12 cellular contexts compared by ENCODE assay signal in genomic region chr20:32188376-32189122, GRCh38. TPM values are rescaled to one million over a fixed set of nuclear protein-coding genes. Genes with fewer than 3 reads are reported as not detected.
DNase-seq lines count a peak whose midpoint lies in the region; ATAC-seq, FAIRE-seq and TF ChIP-seq lines count a peak whose summit lies in the region.
"Had no signal": no experiment of that assay in that cellular context is flagged by ENCODE, and none has a peak within 500 bp of the region (broad histone marks: within the 10 kb centered on the region; RNA-seq: fewer than 3 reads in every experiment).

No MANE protein-coding gene starts in this region.

- H3K36me3 Mint-ChIP-seq in CD8-positive, alpha-beta T cell = no peaks in the 10 kb centered on the region
- no peaks in the 10 kb centered on the region for H3K36me3 Mint-ChIP-seq in T-cell

- H3K9me3 Mint-ChIP-seq in CD8-positive, alpha-beta T cell = no peaks in the 10 kb centered on the region
- no peaks in the 10 kb centered on the region for H3K9me3 Mint-ChIP-seq in T-cell

- H3K9ac ChIP-seq in endothelial cell of umbilical vein (replicated peaks; ENCODE audit: extremely low read depth, insufficient read depth, low read length) (no peak overlapping the region), parathyroid adenoma (no peak overlapping the region)

- POLR2A ChIA-PET in CD8-positive, alpha-beta T cell (lab: Charles Lee) = interaction anchor here (1.4 kb wide), 1 partner anchor 16 kb away, joined by 4 read pairs; no protein-coding TSS in a partner anchor
- POLR2A ChIA-PET in T-cell (lab: Charles Lee) = no interaction called here
- POLR2A ChIA-PET in endothelial cell of umbilical vein (lab: Charles Lee) = no interaction called here

- H2AFZ ChIP-seq in endothelial cell of umbilical vein (ENCODE audit: low read depth, low read length) = no peak overlapping the region
- H2AFZ ChIP-seq in parathyroid adenoma = no peak overlapping the region

- no peaks in the 10 kb centered on the region for H3K27me3 Mint-ChIP-seq in CD8-positive, alpha-beta T cell (ENCODE audit: low read depth)
- no peaks in the 10 kb centered on the region for H3K27me3 Mint-ChIP-seq in T-cell

- H3K4me1 ChIP-seq in CD8-positive, alpha-beta T cell (ENCODE audit: insufficient read depth, low read length) = peaks cover 17% of the 10 kb centered on the region
- H3K4me1 ChIP-seq in endothelial cell of umbilical vein (ENCODE audit: control insufficient read depth, extremely low read depth, insufficient read depth, low read length) (peaks cover 10% of the 10 kb centered on the region), parathyroid adenoma (peaks cover 17% of the 10 kb centered on the region)

- dilution Hi-C loops in endothelial cell of umbilical vein (cut with MboI; ENCODE audit: extremely low pct_ligation_motif_present, low sequenced_read_pairs) = no loop called here

- FAIRE-seq in endothelial cell of umbilical vein (lab: Jason Lieb, UNC) = no peak
- FAIRE-seq: D721Med, keratinocyte had no signal

- CTCF ChIA-PET in CD8-positive, alpha-beta T cell (lab: Charles Lee) = interaction anchor here (0.9 to 1.3 kb wide), 2 partner anchors 9 to 45 kb away, joined by 3 read pairs; no protein-coding TSS in a partner anchor
- CTCF ChIA-PET in T-cell (lab: Charles Lee) (no interaction called here), endothelial cell of umbilical vein (lab: Charles Lee) (no interaction called here)

- H3K27me3 ChIP-seq in CD8-positive, alpha-beta T cell (ENCODE audit: insufficient read depth, low read length) = no peaks in the 10 kb centered on the region
- H3K27me3 ChIP-seq in endothelial cell of umbilical vein (ENCODE audit: control insufficient read depth in 2 of 2, insufficient read depth in 2 of 2, low read length in 2 of 2) (no peaks in the 10 kb centered on the region), parathyroid adenoma (ENCODE audit: control insufficient read depth, insufficient read depth, low read length) (no peaks in the 10 kb centered on the region)

- intact Hi-C loops in CD8-positive, alpha-beta T cell (cut with DNase I, micrococcal nuclease) = no loop called here
- intact Hi-C loops in endothelial cell of umbilical vein (cut with micrococcal nuclease) = no loop called here

- no peaks in the 10 kb centered on the region for H3K79me2 ChIP-seq in endothelial cell of umbilical vein (ENCODE audit: control insufficient read depth, insufficient read depth, low read length)
- peaks cover 4% of the 10 kb centered on the region for H3K79me2 ChIP-seq in parathyroid adenoma

- no peak overlapping the region for H3K27ac ChIP-seq in CD8-positive, alpha-beta T cell (ENCODE audit: low read depth, low read length)
- H3K27ac ChIP-seq in endothelial cell of umbilical vein (ENCODE audit: insufficient read depth, low read depth, low read length) (no peak overlapping the region), parathyroid adenoma (peak overlapping the region; percentile 81)
- H3K27ac ChIP-seq: neutrophil had no signal

- no peak for TF ChIP-seq POLR2A in endothelial cell of umbilical vein (IDR thresholded peaks at IDR 0.05; ENCODE audit: low read depth, low read length)

- no peaks in the 10 kb centered on the region for H3K36me3 ChIP-seq in CD8-positive, alpha-beta T cell (ENCODE audit: insufficient read depth, low read length)
- H3K36me3 ChIP-seq in endothelial cell of umbilical vein (ENCODE audit: control insufficient read depth in 2 of 2, extremely low read depth in 1 of 2, insufficient read depth in 2 of 2, low read length in 2 of 2) (peaks cover 0 to 3% of the 10 kb centered on the region in 2 experiments), parathyroid adenoma (ENCODE audit: control insufficient read depth, insufficient read depth, low read length) (no peaks in the 10 kb centered on the region)

- peaks cover 24% of the 10 kb centered on the region for H3K4me1 Mint-ChIP-seq in CD8-positive, alpha-beta T cell (ENCODE audit: low read depth)
- peaks cover 29 to 35% (median 30%) of the 10 kb centered on the region in 3 donors for H3K4me1 Mint-ChIP-seq in T-cell

- H3K4me2 ChIP-seq in endothelial cell of umbilical vein (ENCODE audit: insufficient read depth, low read length) (no peak overlapping the region), parathyroid adenoma (ENCODE audit: low read length) (no peak overlapping the region)

- no peaks in the 10 kb centered on the region for H3K9me3 ChIP-seq in CD8-positive, alpha-beta T cell (ENCODE audit: low read length)
- H3K9me3 ChIP-seq in endothelial cell of umbilical vein (replicated peaks; ENCODE audit: control insufficient read depth, insufficient read depth, low read length) (no peaks in the 10 kb centered on the region), parathyroid adenoma (ENCODE audit: control insufficient read depth, low read length) (no peaks in the 10 kb centered on the region)
- H3K9me3 ChIP-seq: neutrophil had no signal

- DNase-seq in CD8-positive, alpha-beta T cell = no peak
- DNase-seq in T-cell (no peak), endothelial cell of umbilical vein (ENCODE audit: low read depth, low spot score) (no peak), DMS 273 (lab: John Stamatoyannopoulos, UW; ENCODE audit: unreplicated experiment) (no peak), NCI-H2029 (lab: John Stamatoyannopoulos, UW) (no peak)
- DNase-seq: NCI-H446; stimulated activated naive CD4-positive, alpha-beta T cell treated with Interleukin-2 at 50 U/mL for 16 hours had no signal

- no peak for TF ChIP-seq CTCF in CD8-positive, alpha-beta T cell (IDR thresholded peaks at IDR 0.05)
- no peak for TF ChIP-seq CTCF in endothelial cell of umbilical vein (IDR thresholded peaks at IDR 0.05; ENCODE audit: extremely low read depth in 1 of 2, insufficient read depth in 1 of 2, low read depth in 1 of 2, low read length in 2 of 2)
- TF ChIP-seq CTCF in parathyroid adenoma (IDR thresholded peaks at IDR 0.05) = no peak

- ATAC-seq in CD8-positive, alpha-beta T cell = no peak
- ATAC-seq in T-cell (replicated peaks in 1 of 4) (no peak), HG03565 (IDR thresholded peaks at IDR 0.05; ENCODE audit: unreplicated experiment) (no peak)

- BruUV-seq in endothelial cell of umbilical vein (replicated peaks; lab: Mats Ljungman, UMichigan) = TSS peak; percentile 5

- peak overlapping the region; percentile 60 for H3K4me3 ChIP-seq in CD8-positive, alpha-beta T cell (ENCODE audit: low read depth, low read length)
- H3K4me3 ChIP-seq in endothelial cell of umbilical vein (replicated peaks in 1 of 3; ENCODE audit: insufficient read depth in 1 of 3, low read depth in 1 of 3, low read length in 3 of 3) (no peak overlapping the region), parathyroid adenoma (ENCODE audit: low read depth, low read length) (no peak overlapping the region)

- peak overlapping the region; percentile 87 for H3K4me3 Mint-ChIP-seq in CD8-positive, alpha-beta T cell
- peak overlapping the region; percentile 74 to 79 (median 79) for H3K4me3 Mint-ChIP-seq in T-cell

- peak overlapping the region; percentile 85 for H3K27ac Mint-ChIP-seq in CD8-positive, alpha-beta T cell
- H3K27ac Mint-ChIP-seq in T-cell = peak overlapping the region; percentile 50 to 60

- H4K20me1 ChIP-seq in endothelial cell of umbilical vein (replicated peaks; ENCODE audit: control insufficient read depth, extremely low read depth, insufficient read depth, low read length) = no peaks in the 10 kb centered on the region

- no peaks in the 10 kb centered on the region for H3K9me1 ChIP-seq in endothelial cell of umbilical vein (replicated peaks; ENCODE audit: control insufficient read depth, extremely low read depth, insufficient read depth, low read length)

TF ChIP-seq in endothelial cell of umbilical vein, 7 proteins besides CTCF, POLR2A, EP300 and RAD21:
- no peak for TF ChIP-seq EZH2 (IDR thresholded peaks at IDR 0.05; ENCODE audit: borderline replicate concordance, low read depth, low read length, severe bottlenecking)

RNA-seq across cellular contexts. Expression of gene PLAGL2, which starts 19.0 kb away (rescaled TPM):
- total RNA-seq in CD8-positive, alpha-beta T cell = 10 to 100 TPM; 15.8 to 16.9 TPM
- total RNA-seq in T-cell (10 to 100 TPM; 12.6 to 18.2 (median 16.3) TPM), endothelial cell of umbilical vein (14.6 and 15.2 TPM in 2 replicates)
- polyA plus RNA-seq in endothelial cell of umbilical vein = 7.0 and 8.2 TPM in 2 replicates
- polyA plus RNA-seq in endothelial cell of umbilical vein (2011; cell fraction: cytosol; rRNA removed) = 7.1 and 7.7 TPM in 2 replicates
- 6.1 and 7.6 TPM in 2 replicates for polyA plus RNA-seq in endothelial cell of umbilical vein (2011; cell fraction: nucleus; rRNA removed)
- polyA plus RNA-seq in endothelial cell of umbilical vein (2012) = 8.7 and 9.1 TPM in 2 replicates
- polyA minus RNA-seq in endothelial cell of umbilical vein = 11.0 and 11.8 TPM in 2 replicates
- 8.2 TPM for polyA minus RNA-seq in endothelial cell of umbilical vein (2011; cell fraction: cytosol; rRNA and poly(A)+ RNA removed)
- 6.7 and 7.4 TPM in 2 replicates for polyA minus RNA-seq in endothelial cell of umbilical vein (2011; cell fraction: nucleus; rRNA and poly(A)+ RNA removed)

RNA-seq across cellular contexts. Expression of gene POFUT1, which starts 19.1 kb away (rescaled TPM):
- 1 to 10 TPM; 5.1 to 6.3 TPM for total RNA-seq in CD8-positive, alpha-beta T cell
- total RNA-seq in T-cell (10 to 100 TPM; 13.2 to 20.6 (median 17.7) TPM), endothelial cell of umbilical vein (48.1 and 51.4 TPM in 2 replicates)
- polyA plus RNA-seq in endothelial cell of umbilical vein = 29.0 and 30.9 TPM in 2 replicates
- 35.4 and 35.7 TPM in 2 replicates for polyA plus RNA-seq in endothelial cell of umbilical vein (2011; cell fraction: cytosol; rRNA removed)
- 21.0 and 23.0 TPM in 2 replicates for polyA plus RNA-seq in endothelial cell of umbilical vein (2011; cell fraction: nucleus; rRNA removed)
- 39.6 and 45.7 TPM in 2 replicates for polyA plus RNA-seq in endothelial cell of umbilical vein (2012)
- 39.5 and 43.7 TPM in 2 replicates for polyA minus RNA-seq in endothelial cell of umbilical vein
- polyA minus RNA-seq in endothelial cell of umbilical vein (2011; cell fraction: cytosol; rRNA and poly(A)+ RNA removed) = 20.0 TPM
- 13.8 and 18.7 TPM in 2 replicates for polyA minus RNA-seq in endothelial cell of umbilical vein (2011; cell fraction: nucleus; rRNA and poly(A)+ RNA removed)
